14 cellular contexts compared by ENCODE assay signal in genomic region chr20:13717631-13718044, GRCh38.
A peak's percentile ranks its signal among the peaks of the same experiment; 100 is the strongest.
DNase-seq lines count a peak whose midpoint lies in the region; ATAC-seq and TF ChIP-seq lines count a peak whose summit lies in the region.
"Had no signal": no experiment of that assay in that cellular context is flagged by ENCODE, and none has a peak within 500 bp of the region (broad histone marks: within the 10 kb centered on the region; RNA-seq: fewer than 3 reads in every experiment).

No MANE protein-coding gene starts in this region.

- DNase-seq in LHCN-M2 (ENCODE audit: low read depth) (peak; percentile 35), nephron progenitor cell (no peak), HT-29 (ENCODE audit: low spot score) (no peak), NCI-H187 (lab: John Stamatoyannopoulos, UW) (no peak)
- DNase-seq in stimulated activated CD4-positive, alpha-beta T cell treated with anti-CD3 and anti-CD28 coated beads, Interleukin-12 subunit alpha, Interleukin-12 subunit beta, amount 100 ng/mL, for 4 hours: no peak
- DNase-seq: activated naive CD4-positive, alpha-beta T cell treated with anti-CD3 and anti-CD28 coated beads, Interleukin-2, amount 10 ng/mL, durations not matched to agents 7 days and 5 days; PC-9; stimulated activated CD4-positive, alpha-beta T cell treated with anti-CD3 and anti-CD28 coated beads, Interleukin-4, amount 100 ng/mL, for 24 hours; trophoblast cell had no signal

- no peak overlapping the region for H3K4me3 Mint-ChIP-seq in nephron progenitor cell
- H3K4me3 Mint-ChIP-seq: activated naive CD4-positive, alpha-beta T cell treated with anti-CD3 and anti-CD28 coated beads, Interleukin-2, amount 10 ng/mL, durations not matched to agents 7 days and 5 days; CD14-positive monocyte; neural crest cell had no signal

- ATAC-seq in GM18498 (IDR thresholded peaks at IDR 0.05; ENCODE audit: unreplicated experiment) (peak; percentile 91), GM19397 (IDR thresholded peaks at IDR 0.05; ENCODE audit: unreplicated experiment) (peak; percentile 90), HG02870 (IDR thresholded peaks at IDR 0.05; ENCODE audit: unreplicated experiment) (peak; percentile 97)

- no peaks in the 10 kb centered on the region for H3K9me3 Mint-ChIP-seq in nephron progenitor cell
- H3K9me3 Mint-ChIP-seq: activated naive CD4-positive, alpha-beta T cell treated with anti-CD3 and anti-CD28 coated beads, Interleukin-2, amount 10 ng/mL, durations not matched to agents 7 days and 5 days; CD14-positive monocyte; neural crest cell had no signal

- peaks cover 73% of the 10 kb centered on the region for H3K36me3 Mint-ChIP-seq in nephron progenitor cell (ENCODE audit: low read depth)

- no peaks in the 10 kb centered on the region for H3K4me1 Mint-ChIP-seq in nephron progenitor cell
- H3K4me1 Mint-ChIP-seq: activated naive CD4-positive, alpha-beta T cell treated with anti-CD3 and anti-CD28 coated beads, Interleukin-2, amount 10 ng/mL, durations not matched to agents 7 days and 5 days; neural crest cell had no signal

- peaks cover 3% of the 10 kb centered on the region for H3K27me3 Mint-ChIP-seq in nephron progenitor cell (ENCODE audit: low read depth, poor library complexity)
- H3K27me3 Mint-ChIP-seq: activated naive CD4-positive, alpha-beta T cell treated with anti-CD3 and anti-CD28 coated beads, Interleukin-2, amount 10 ng/mL, durations not matched to agents 7 days and 5 days had no signal

- TF ChIP-seq CTCF in nephron progenitor cell (IDR thresholded peaks at IDR 0.05): no peak

- no peak overlapping the region for H3K27ac Mint-ChIP-seq in nephron progenitor cell
- H3K27ac Mint-ChIP-seq: activated naive CD4-positive, alpha-beta T cell treated with anti-CD3 and anti-CD28 coated beads, Interleukin-2, amount 10 ng/mL, durations not matched to agents 7 days and 5 days had no signal
